Comparison of ENCODE assay signal across 24 cellular contexts in the genomic region with DNA sequence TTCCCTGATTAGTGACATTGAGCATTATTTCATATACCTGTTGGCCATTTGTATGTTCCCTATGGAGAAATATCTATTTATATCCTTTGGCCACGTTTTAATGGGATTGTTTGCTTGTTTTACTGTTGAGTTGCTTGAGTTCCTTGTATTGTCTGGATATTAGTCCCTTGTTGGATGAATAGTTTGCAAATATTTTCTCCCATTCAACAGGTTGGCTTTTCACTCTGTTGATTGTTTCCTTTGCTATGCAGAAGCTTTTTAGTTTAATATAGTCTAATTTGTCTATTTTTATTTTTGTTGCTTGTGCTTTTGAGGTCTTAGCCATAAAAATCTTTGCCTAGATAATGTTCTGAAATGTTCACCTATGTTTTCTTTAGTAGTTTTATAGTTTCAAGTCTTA.
"Had no signal": no experiment of that assay in that cellular context is flagged by ENCODE, and none has a peak within 500 bp of the region (broad histone marks: within the 10 kb centered on the region; RNA-seq: fewer than 3 reads in every experiment).

No MANE protein-coding gene starts in this region.

- H3K27ac ChIP-seq: stomach, suprapubic skin, testis, thoracic aorta, thyroid gland, tibial artery, tibial nerve, transverse colon, upper lobe of left lung, upper lobe of right lung, uterus, vagina had no signal

- H3K36me3 ChIP-seq: stomach, suprapubic skin, thoracic aorta, thyroid gland, tibial artery, tibial nerve, transverse colon, upper lobe of left lung, upper lobe of right lung, uterus, vagina had no signal

- H3K4me1 ChIP-seq: stomach, suprapubic skin, testis, thyroid gland, tibial artery, tibial nerve, transverse colon, upper lobe of left lung, upper lobe of right lung, uterus, vagina had no signal

- DNase-seq: stimulated activated CD4-positive, alpha-beta T cell treated with anti-CD3 and anti-CD28 coated beads, Interleukin-2, amount 100 ng/mL, for 48 hours; stimulated activated CD4-positive, alpha-beta T cell treated with anti-CD3 and anti-CD28 coated beads, Interleukin-4, amount 100 ng/mL, for 1 hour; stimulated activated CD4-positive, alpha-beta T cell treated with anti-CD3 and anti-CD28 coated beads, Interleukin-4, amount 100 ng/mL, for 24 hours; stimulated activated CD4-positive, alpha-beta T cell treated with anti-CD3 and anti-CD28 coated beads, Interleukin-4, amount 100 ng/mL, for 4 hours; stimulated activated CD8-positive, alpha-beta memory T cell treated with anti-CD3 and anti-CD28 coated beads, Interleukin-4, amount 100 ng/mL, for 48 hours; stimulated activated naive B cell treated with anti-CD40 and anti-IgM and Interleukin-4, amounts not matched to agents 10 μg/mL and 1 μg/mL and 100 μg/mL, for 72 hours; stimulated activated naive CD4-positive, alpha-beta T cell; stimulated activated naive CD4-positive, alpha-beta T cell treated with Interleukin-2 at 50 U/mL for 16 hours; stimulated activated naive CD8-positive, alpha-beta T cell treated with anti-CD3 and anti-CD28 coated beads, Interleukin-15, amount 100 ng/mL, for 72 hours; stimulated activated naive CD8-positive, alpha-beta T cell treated with anti-CD3 and anti-CD28 coated beads, Interleukin-15, Interleukin-2, amounts not matched to agents 100 U/mL and 50 U/mL, for 24 hours; stomach; substantia nigra; testis; thyroid gland; tibial artery; transverse colon; trophoblast cell; upper lobe of left lung; upper lobe of right lung; uterus had no signal

- H3K4me3 ChIP-seq: stomach, suprapubic skin, testis, thoracic aorta, thyroid gland, tibial artery, tibial nerve, transverse colon, upper lobe of left lung, upper lobe of right lung, uterus, vagina had no signal

- H3K9me3 ChIP-seq: stomach, suprapubic skin, testis, thoracic aorta, thyroid gland, tibial artery, tibial nerve, transverse colon, upper lobe of left lung, upper lobe of right lung, uterus, vagina had no signal
